ENCODE assay signal across 11 cellular contexts in genomic region chr5:2049876-2050275, GRCh38.
"Had no signal": no experiment of that assay in that cellular context is flagged by ENCODE, and none has a peak within 500 bp of the region (broad histone marks: within the 10 kb centered on the region; RNA-seq: fewer than 3 reads in every experiment).

No MANE protein-coding gene starts in this region.

- H3K4me3 Mint-ChIP-seq: GM23338, H9, HFFc6 had no signal

- FAIRE-seq: H1, H54 had no signal

- ATAC-seq: GM23338, HCT116 had no signal

- H3K36me3 ChIP-seq: HAP-1 had no signal

- H3K27ac Mint-ChIP-seq: GM23338, H9, HFFc6 had no signal

- H3K9me3 ChIP-seq: HAP-1 had no signal

- H3K4me1 ChIP-seq: HAP-1 had no signal

- H3K4me3 ChIP-seq: GM23248, GM23338, HAP-1 had no signal

- DNase-seq: GM23248, GOT3, H7, H9, HCEC 1CT, HFFc6 had no signal

- H3K27ac ChIP-seq: GM23248 had no signal
